ENCODE assay signal across 9 cellular contexts in genomic region chr9:93094294-93095204, GRCh38. TPM values are rescaled to one million over a fixed set of nuclear protein-coding genes. Genes with fewer than 3 reads are reported as not detected.
DNase-seq lines count a peak whose midpoint lies in the region; ATAC-seq and TF ChIP-seq lines count a peak whose summit lies in the region.
"Had no signal": no experiment of that assay in that cellular context is flagged by ENCODE, and none has a peak within 500 bp of the region (broad histone marks: within the 10 kb centered on the region; RNA-seq: fewer than 3 reads in every experiment).

No MANE protein-coding gene starts in this region.

- H3K36me3 Mint-ChIP-seq in GM23338 (ENCODE audit: low read depth) = no peaks in the 10 kb centered on the region

- H3K9me3 Mint-ChIP-seq in GM23338 = no peaks in the 10 kb centered on the region; the same call in 2 of the 3 replicates

- H3K4me2 ChIP-seq in GM23338 (peak overlapping the region; percentile 73), neuronal stem cell (ENCODE audit: insufficient read depth, low read length, poor library complexity, severe bottlenecking) (peak overlapping the region; percentile 62)

- no peaks in the 10 kb centered on the region for H3K9me2 ChIP-seq in GM23338 (ENCODE audit: insufficient read depth)

- no peak for TF ChIP-seq POLR2A in gastroesophageal sphincter (IDR thresholded peaks at IDR 0.05)

- H3K79me2 ChIP-seq in GM23338 (replicated peaks; ENCODE audit: insufficient read depth) = peaks cover 6% of the 10 kb centered on the region; the same call in 1 of the 2 replicates

- ATAC-seq in GM23338 (no peak), gastroesophageal sphincter (no peak), HG03521 (IDR thresholded peaks at IDR 0.05; ENCODE audit: unreplicated experiment) (no peak), HG03039 (IDR thresholded peaks at IDR 0.05; ENCODE audit: unreplicated experiment) (no peak)

- 0 out of 2 replicates have a peak, but pooled peaks cover 8% of the 10 kb centered on the region for H3F3A ChIP-seq in GM23338 (replicated peaks; ENCODE audit: low read depth)

- peak overlapping the region; percentile 93 for H3K27ac Mint-ChIP-seq in GM23338

- H2BK5ac ChIP-seq in neuronal stem cell (ENCODE audit: low read length) = peak overlapping the region; percentile 71

- no peaks in the 10 kb centered on the region for H3K9me3 ChIP-seq in WERI-Rb-1 (ENCODE audit: severe bottlenecking)
- H3K9me3 ChIP-seq in gastroesophageal sphincter = peaks cover 0 to 8% (median 0%) of the 10 kb centered on the region in 3 donors
- no peaks in the 10 kb centered on the region for H3K9me3 ChIP-seq in neuronal stem cell (replicated peaks in 1 of 2; ENCODE audit: control insufficient read depth in 2 of 2, insufficient read depth in 1 of 2, low read depth in 1 of 2, low read length in 2 of 2)

- no peak for TF ChIP-seq EP300 in gastroesophageal sphincter (IDR thresholded peaks at IDR 0.05)

- peak overlapping the region; percentile 53 for H2BK15ac ChIP-seq in neuronal stem cell (ENCODE audit: low read length)

- H3K36me3 ChIP-seq in GM23338 (ENCODE audit: insufficient read depth) (no peaks in the 10 kb centered on the region; the same call in 1 of the 2 replicates), WERI-Rb-1 (no peaks in the 10 kb centered on the region), gastroesophageal sphincter (no peaks in the 10 kb centered on the region), neuronal stem cell (replicated peaks in 1 of 2; ENCODE audit: control insufficient read depth in 2 of 2, insufficient read depth in 2 of 2, low read length in 2 of 2) (no peaks in the 10 kb centered on the region)

- H3K18ac ChIP-seq in neuronal stem cell (ENCODE audit: low read length) = peak overlapping the region; percentile 49

- DNase-seq in AG10803 (ENCODE audit: low read depth) = no peak
- peak; percentile 32 for DNase-seq in GM23338 (ENCODE audit: low spot score)
- no peak for DNase-seq in WERI-Rb-1
- DNase-seq in neuronal stem cell (ENCODE audit: low spot score) = no peak
- DNase-seq in activated gamma-delta T cell (lab: John Stamatoyannopoulos, UW) = no peak

- H4K91ac ChIP-seq in neuronal stem cell (ENCODE audit: low read depth, low read length, poor library complexity) = no peak overlapping the region

- H3K4me1 ChIP-seq in GM23338 (ENCODE audit: insufficient read depth) (0 out of 2 replicates have a peak, but pooled peaks cover 3% of the 10 kb centered on the region), gastroesophageal sphincter (peaks cover 2 to 57% (median 41%) of the 10 kb centered on the region in 3 donors), neuronal stem cell (ENCODE audit: control insufficient read depth in 2 of 2, insufficient read depth in 1 of 2, low read depth in 1 of 2, low read length in 2 of 2) (peaks cover 6 to 20% of the 10 kb centered on the region in 2 donors)

- H2BK120ac ChIP-seq in neuronal stem cell (ENCODE audit: low read depth, low read length) = no peak overlapping the region

- H4K20me1 ChIP-seq in GM23338 (replicated peaks; ENCODE audit: insufficient read depth) = no peaks in the 10 kb centered on the region

- peak overlapping the region; percentile 62 for H3K4me3 ChIP-seq in AG10803 (ENCODE audit: low read length)
- H3K4me3 ChIP-seq in GM23338 = peak overlapping the region; percentile 51
- H3K4me3 ChIP-seq in WERI-Rb-1 (ENCODE audit: low read depth, low read length) = peak overlapping the region; percentile 60
- peak overlapping the region; percentile 42 to 96 for H3K4me3 ChIP-seq in gastroesophageal sphincter
- peak overlapping the region; percentile 54 to 82 for H3K4me3 ChIP-seq in neuronal stem cell (ENCODE audit: low read length in 2 of 2)

- peaks cover 2% of the 10 kb centered on the region for H3K79me1 ChIP-seq in neuronal stem cell (ENCODE audit: low read depth, low read length)

- H3K27ac ChIP-seq in GM23338 (ENCODE audit: low read depth) (peak overlapping the region; percentile 81), WERI-Rb-1 (peak overlapping the region; percentile 72), gastroesophageal sphincter (peak overlapping the region; percentile 89 to 99 (median 94)), neuronal stem cell (replicated peaks; ENCODE audit: low read length) (no peak overlapping the region)

- no peak for TF ChIP-seq CTCF in AG10803 (conservative IDR thresholded peaks at IDR 0.05; ENCODE audit: low read length)
- TF ChIP-seq CTCF in GM23338 (conservative IDR thresholded peaks at IDR 0.05; ENCODE audit: low read depth in 2 of 2) = no peak
- no peak for TF ChIP-seq CTCF in WERI-Rb-1 (IDR thresholded peaks at IDR 0.05; ENCODE audit: low read depth, low read length)
- TF ChIP-seq CTCF in gastroesophageal sphincter (IDR thresholded peaks at IDR 0.05) = no peak

- H3K4ac ChIP-seq in neuronal stem cell (ENCODE audit: low read length) = peak overlapping the region; percentile 46

- H3K27me3 ChIP-seq in GM23338 (ENCODE audit: insufficient read depth) = peaks cover 8% of the 10 kb centered on the region; the same call in 1 of the 2 replicates
- no peaks in the 10 kb centered on the region for H3K27me3 ChIP-seq in WERI-Rb-1 (ENCODE audit: insufficient read depth, low read depth, severe bottlenecking)
- no peaks in the 10 kb centered on the region for H3K27me3 ChIP-seq in gastroesophageal sphincter
- peaks cover 0 to 6% (median 0%) of the 10 kb centered on the region in 3 experiments for H3K27me3 ChIP-seq in neuronal stem cell (ENCODE audit: control insufficient read depth in 3 of 3, insufficient read depth in 3 of 3, low read depth in 1 of 3, low read length in 3 of 3)

- peaks cover 13% of the 10 kb centered on the region for H3K4me1 Mint-ChIP-seq in GM23338

- H3K14ac ChIP-seq in neuronal stem cell (ENCODE audit: low read length) = no peak overlapping the region

- no peak overlapping the region for H3K9ac ChIP-seq in neuronal stem cell (ENCODE audit: low read depth, low read length, poor library complexity)

- no peak overlapping the region for H2BK12ac ChIP-seq in neuronal stem cell (ENCODE audit: low read length)

- WGBS in gastroesophageal sphincter (ENCODE audit: low coverage in 1 of 2), 2 donors = 19 to 25% methylated on average over 4 to 8 of the region's 13 CpGs
- no CpG with 5 or more reads among the region's 13 CpGs for WGBS in neuronal stem cell (ENCODE audit: extremely low coverage in 2 of 2, insufficient read length in 2 of 2, insufficient replicate concordance in 1 of 2), 2 donors

- peak overlapping the region; percentile 67 for H3K4me3 Mint-ChIP-seq in GM23338

- H2AFZ ChIP-seq in GM23338 (peak overlapping the region; percentile 83; the same call in 1 of the 2 replicates), neuronal stem cell (ENCODE audit: low read length) (peak overlapping the region; percentile 96)

- no peak overlapping the region for H4K8ac ChIP-seq in neuronal stem cell (ENCODE audit: low read depth, low read length)

- H3K27me3 Mint-ChIP-seq in GM23338 (ENCODE audit: insufficient read depth, low read depth, poor library complexity) = peaks cover 7% of the 10 kb centered on the region

- H2AK5ac ChIP-seq in neuronal stem cell (ENCODE audit: low read depth, low read length) = peak overlapping the region; percentile 99

- H3K23ac ChIP-seq in neuronal stem cell (ENCODE audit: low read depth, low read length, poor library complexity) = no peak overlapping the region

TF ChIP-seq in GM23338, 12 proteins besides CTCF, POLR2A, EP300 and RAD21 (continues in another document):
- TF ChIP-seq, protein P1, sequence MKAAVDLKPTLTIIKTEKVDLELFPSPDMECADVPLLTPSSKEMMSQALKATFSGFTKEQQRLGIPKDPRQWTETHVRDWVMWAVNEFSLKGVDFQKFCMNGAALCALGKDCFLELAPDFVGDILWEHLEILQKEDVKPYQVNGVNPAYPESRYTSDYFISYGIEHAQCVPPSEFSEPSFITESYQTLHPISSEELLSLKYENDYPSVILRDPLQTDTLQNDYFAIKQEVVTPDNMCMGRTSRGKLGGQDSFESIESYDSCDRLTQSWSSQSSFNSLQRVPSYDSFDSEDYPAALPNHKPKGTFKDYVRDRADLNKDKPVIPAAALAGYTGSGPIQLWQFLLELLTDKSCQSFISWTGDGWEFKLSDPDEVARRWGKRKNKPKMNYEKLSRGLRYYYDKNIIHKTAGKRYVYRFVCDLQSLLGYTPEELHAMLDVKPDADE (IDR thresholded peaks at IDR 0.05) = no peak
- TF ChIP-seq POLR2AphosphoS5 (IDR thresholded peaks at IDR 0.05; ENCODE audit: low read depth) (no peak), JUNB (IDR thresholded peaks at IDR 0.05; ENCODE audit: unreplicated experiment) (no peak), ZNF114 (CRISPR knock-in tag; IDR thresholded peaks at IDR 0.05) (no peak), EZH2 (IDR thresholded peaks at IDR 0.05; ENCODE audit: low read depth, unreplicated experiment) (no peak), STAT1 (IDR thresholded peaks at IDR 0.05; ENCODE audit: unreplicated experiment) (no peak), ZNF331 (CRISPR knock-in tag; IDR thresholded peaks at IDR 0.05; ENCODE audit: low read depth) (no peak)

RNA-seq across cellular contexts. Expression of gene CARD19, which starts 1.5 kb away (rescaled TPM):
- 24.7 and 36.8 TPM in 2 replicates for total RNA-seq in GM23338 (2014; rRNA removed; shearing (Covaris generic))
- polyA plus RNA-seq in GM23338 (2016; fragmentation: Nextera tagmentation; extraction: Ambion mirVana) = 48.3 and 48.9 TPM in 2 replicates
- total RNA-seq in gastroesophageal sphincter = 10 to 100 TPM; 78.5 to 82.2 (median 80.1) TPM
- 23.2 TPM for polyA plus RNA-seq in neuronal stem cell (2013, experiment 1 of 2)
- 20.4 TPM for polyA plus RNA-seq in neuronal stem cell (2013, experiment 2 of 2)

RNA-seq across cellular contexts. Expression of gene SUSD3, which starts 36.0 kb away (rescaled TPM):
- 13.5 and 20.1 TPM in 2 replicates for total RNA-seq in GM23338 (2014; rRNA removed; shearing (Covaris generic))
- polyA plus RNA-seq in GM23338 (2016; fragmentation: Nextera tagmentation; extraction: Ambion mirVana) = 6.9 and 8.3 TPM in 2 replicates
- total RNA-seq in gastroesophageal sphincter = 1 to 10 TPM in 3 of 4 donors, not detected in 1; 1.5 to 4.7 (median 2.1) TPM
- polyA plus RNA-seq in neuronal stem cell (2013, experiment 1 of 2) = 1.9 TPM
- 2.0 TPM for polyA plus RNA-seq in neuronal stem cell (2013, experiment 2 of 2)
- total RNA-seq: myocyte had no signal

RNA-seq across cellular contexts. Expression of gene NINJ1, which starts 39.5 kb away (rescaled TPM):
- 31.2 and 39.7 TPM in 2 replicates for total RNA-seq in GM23338 (2014; rRNA removed; shearing (Covaris generic))
- 33.3 and 36.3 TPM in 2 replicates for polyA plus RNA-seq in GM23338 (2016; fragmentation: Nextera tagmentation; extraction: Ambion mirVana)
- total RNA-seq in gastroesophageal sphincter = 10 to 100 TPM; 58.8 to 81.6 (median 75.2) TPM
- polyA plus RNA-seq in neuronal stem cell (2013, experiment 1 of 2) = 36.0 TPM
- polyA plus RNA-seq in neuronal stem cell (2013, experiment 2 of 2) = 35.7 TPM
